ENCODE assay signal across 19 cellular contexts in genomic region chr13:37708101-37708500, GRCh38.
DNase-seq lines count a peak whose midpoint lies in the region; ATAC-seq and TF ChIP-seq lines count a peak whose summit lies in the region.
"Had no signal": no experiment of that assay in that cellular context is flagged by ENCODE, and none has a peak within 500 bp of the region (broad histone marks: within the 10 kb centered on the region; RNA-seq: fewer than 3 reads in every experiment).

No MANE protein-coding gene starts in this region.

- H3K4me1 ChIP-seq in liver (ENCODE audit: control insufficient read depth in 4 of 4, insufficient read depth in 4 of 4, low read length in 3 of 4), result no peaks in the 10 kb centered on the region
- no peaks in the 10 kb centered on the region for H3K4me1 ChIP-seq in right lobe of liver
- no peaks in the 10 kb centered on the region for H3K4me1 ChIP-seq in osteoblast (ENCODE audit: insufficient read depth, low read length)
- H3K4me1 ChIP-seq in smooth muscle cell (ENCODE audit: low read depth), result no peaks in the 10 kb centered on the region
- H3K4me1 ChIP-seq: BLaER1, Caco-2, HAP-1 had no signal

- no peak for TF ChIP-seq RAD21 in liver (IDR thresholded peaks at IDR 0.05)

- H2AFZ ChIP-seq in osteoblast (ENCODE audit: low read length) (no peak overlapping the region), smooth muscle cell (ENCODE audit: low read depth) (peak overlapping the region; percentile 43)

- peaks cover 26% of the 10 kb centered on the region for H3K79me2 ChIP-seq in osteoblast (ENCODE audit: insufficient read depth, low read length)
- no peaks in the 10 kb centered on the region for H3K79me2 ChIP-seq in smooth muscle cell (ENCODE audit: low read depth)

- H3F3A ChIP-seq in smooth muscle cell (ENCODE audit: low read depth), result no peaks in the 10 kb centered on the region

- H3K27ac ChIP-seq in liver (ENCODE audit: low read depth in 1 of 2, low read length in 2 of 2) (no peak overlapping the region), right lobe of liver (no peak overlapping the region), osteoblast (ENCODE audit: low read depth, low read length) (peak overlapping the region; percentile 24), smooth muscle cell (ENCODE audit: low read depth) (peak overlapping the region; percentile 11), dorsolateral prefrontal cortex (no peak overlapping the region)
- H3K27ac ChIP-seq: 22Rv1, BLaER1, C4-2B had no signal

- ATAC-seq in right lobe of liver, result no peak
- ATAC-seq: CD8-positive, alpha-beta T cell had no signal

- DNase-seq in right lobe of liver, result no peak
- no peak for DNase-seq in osteoblast (ENCODE audit: insufficient read length, low spot score, missing footprints)
- no peak for DNase-seq in smooth muscle cell (lab: John Stamatoyannopoulos, UW; ENCODE audit: unreplicated experiment)
- no peak for DNase-seq in activated naive CD4-positive, alpha-beta T cell treated with anti-CD3 and anti-CD28 coated beads, Interleukin-2, amount 50 U/mL, for 16 hours
- no peak for DNase-seq in dorsolateral prefrontal cortex
- no peak for DNase-seq in NK-92 treated with Interleukin-12 subunit alpha and Interleukin-12 subunit beta, amount 100 ng/mL, for 24 hours (lab: John Stamatoyannopoulos, UW)
- no peak for DNase-seq in stimulated activated CD4-positive, alpha-beta T cell treated with anti-CD3 and anti-CD28 coated beads, Interleukin-4, amount 100 ng/mL, for 1 hour
- DNase-seq: Caco-2; CD4-positive, CD25-positive, alpha-beta regulatory T cell; CD8-positive, alpha-beta T cell; DMS153; DND-41; GOT3; HFFc6 had no signal

- TF ChIP-seq POLR2A in right lobe of liver (IDR thresholded peaks at IDR 0.05), result no peak

- H3K4me3 ChIP-seq in liver (ENCODE audit: low read depth in 1 of 3, low read length in 3 of 3), result no peak overlapping the region
- no peak overlapping the region for H3K4me3 ChIP-seq in right lobe of liver
- H3K4me3 ChIP-seq in osteoblast (ENCODE audit: insufficient read depth, low read length), result no peak overlapping the region
- H3K4me3 ChIP-seq in smooth muscle cell, result no peak overlapping the region
- no peak overlapping the region for H3K4me3 ChIP-seq in dorsolateral prefrontal cortex
- H3K4me3 ChIP-seq: BLaER1, HAP-1 had no signal

- H3K9ac ChIP-seq in liver (ENCODE audit: low read depth in 1 of 2, low read length in 2 of 2) (no peak overlapping the region), smooth muscle cell (ENCODE audit: low read depth) (no peak overlapping the region)
- H3K9ac ChIP-seq: BLaER1 had no signal

- no peaks in the 10 kb centered on the region for H3K36me3 ChIP-seq in liver (ENCODE audit: control insufficient read depth in 4 of 4, insufficient read depth in 3 of 4, low read depth in 1 of 4, low read length in 3 of 4)
- no peaks in the 10 kb centered on the region for H3K36me3 ChIP-seq in right lobe of liver
- H3K36me3 ChIP-seq in osteoblast (ENCODE audit: insufficient read depth, low read length), result no peaks in the 10 kb centered on the region
- no peaks in the 10 kb centered on the region for H3K36me3 ChIP-seq in smooth muscle cell (ENCODE audit: low read depth)
- H3K36me3 ChIP-seq: BLaER1, HAP-1 had no signal

- H3K27me3 ChIP-seq in liver (ENCODE audit: control insufficient read depth in 4 of 4, insufficient read depth in 4 of 4, low read length in 3 of 4) (no peaks in the 10 kb centered on the region), right lobe of liver (no peaks in the 10 kb centered on the region), osteoblast (ENCODE audit: insufficient read depth, low read length) (no peaks in the 10 kb centered on the region), smooth muscle cell (ENCODE audit: low read depth) (no peaks in the 10 kb centered on the region), dorsolateral prefrontal cortex (peaks cover 0 to 3% (median 0%) of the 10 kb centered on the region in 45 donors)
- H3K27me3 ChIP-seq: BLaER1 had no signal

- intact Hi-C loops in right lobe of liver (cut with DNase I) (no loop called here), dorsolateral prefrontal cortex (cut with DNase I) (no loop called here)

- TF ChIP-seq CTCF in liver (IDR thresholded peaks at IDR 0.05; ENCODE audit: low read depth, low read length, missing input control) (no peak), right lobe of liver (IDR thresholded peaks at IDR 0.05) (no peak), osteoblast (IDR thresholded peaks at IDR 0.05; ENCODE audit: extremely low read depth, low read depth, low read length) (no peak), smooth muscle cell (IDR thresholded peaks at IDR 0.05; ENCODE audit: borderline replicate concordance, insufficient read depth, poor library complexity, severe bottlenecking) (no peak), dorsolateral prefrontal cortex (IDR thresholded peaks at IDR 0.05 in 54 of 56, conservative IDR thresholded peaks at IDR 0.05 in 2 of 56; ENCODE audit: low read depth in 1 of 56, partially characterized antibody in 56 of 56) (no peak)

- H3K4me2 ChIP-seq in osteoblast (ENCODE audit: insufficient read depth, low read length) (no peak overlapping the region), smooth muscle cell (no peak overlapping the region)
- H3K4me2 ChIP-seq: BLaER1 had no signal

- H3K9me3 ChIP-seq in liver (ENCODE audit: control insufficient read depth in 4 of 4, low read length in 3 of 4), result no peaks in the 10 kb centered on the region
- no peaks in the 10 kb centered on the region for H3K9me3 ChIP-seq in right lobe of liver
- H3K9me3 ChIP-seq in osteoblast (ENCODE audit: low read depth, low read length), result no peaks in the 10 kb centered on the region
- H3K9me3 ChIP-seq in smooth muscle cell (replicated peaks; ENCODE audit: low read depth), result no peaks in the 10 kb centered on the region
- H3K9me3 ChIP-seq: BLaER1, Caco-2, HAP-1 had no signal

- no peaks in the 10 kb centered on the region for H4K20me1 ChIP-seq in osteoblast (ENCODE audit: insufficient read depth, low read length)
- no peaks in the 10 kb centered on the region for H4K20me1 ChIP-seq in smooth muscle cell (ENCODE audit: low read depth)
- H4K20me1 ChIP-seq: BLaER1 had no signal

TF ChIP-seq in liver, 16 proteins besides CTCF, POLR2A, EP300 and RAD21:
- TF ChIP-seq HNF4G (IDR thresholded peaks at IDR 0.05) (no peak), RXRA (IDR thresholded peaks at IDR 0.05) (no peak), FOXA2 (IDR thresholded peaks at IDR 0.05) (no peak), NR2F2 (IDR thresholded peaks at IDR 0.05) (peak; percentile 7), JUND (IDR thresholded peaks at IDR 0.05) (no peak), ZBTB33 (IDR thresholded peaks at IDR 0.05) (no peak), MAX (IDR thresholded peaks at IDR 0.05) (no peak)
TF ChIP-seq in liver: peak in this region for 1.

Comparison
In these comparisons a context has a peak if more than half of its experiments do, and no peak if none do; other contexts are left out.
1. H3K27ac ChIP-seq: peak in osteoblast (single experiment) and smooth muscle cell (single experiment); none in liver (0 of 2), right lobe of liver (0 of 3) and dorsolateral prefrontal cortex (0 of 59).